Comparison of ENCODE assay signal across 8 cellular contexts in the genomic region with DNA sequence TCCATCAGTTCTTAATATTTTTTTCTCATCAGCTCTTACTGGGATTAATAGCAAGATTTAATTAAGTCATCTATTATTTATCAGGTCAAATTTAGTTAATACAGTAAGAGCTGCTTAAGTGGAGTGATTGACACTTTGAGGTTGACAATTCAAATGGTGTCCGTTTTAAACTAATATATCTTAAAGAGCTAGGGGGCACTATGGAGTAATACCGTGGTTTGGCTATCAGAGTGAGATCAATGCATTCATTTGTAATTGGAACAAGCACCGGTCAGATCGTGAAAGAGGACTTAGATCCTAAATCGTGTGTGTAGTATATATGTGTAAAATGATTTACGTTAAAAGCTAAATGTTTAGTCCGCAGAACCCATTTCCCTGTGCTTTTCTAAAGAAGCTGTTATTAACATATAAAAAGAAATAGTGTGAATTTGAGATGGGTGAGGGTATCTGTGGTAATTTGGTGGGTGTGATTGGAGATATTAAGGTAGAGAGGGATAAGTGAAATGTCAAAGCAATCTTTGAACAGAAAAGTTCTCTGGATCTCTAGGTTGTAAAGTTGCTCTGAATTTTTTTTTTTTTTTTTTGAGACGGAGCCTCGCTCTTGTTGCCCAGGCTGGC. TPM values are rescaled to one million over a fixed set of nuclear protein-coding genes. Genes with fewer than 3 reads are reported as not detected.
DNase-seq lines count a peak whose midpoint lies in the region; ATAC-seq, FAIRE-seq and TF ChIP-seq lines count a peak whose summit lies in the region.

No MANE protein-coding gene starts in this region.

- peak overlapping the region; percentile 94 for H3K4me2 ChIP-seq in OCI-LY3 (ENCODE audit: low read length)

- H3K4me1 ChIP-seq in OCI-LY3 (ENCODE audit: low read length) = peaks cover 21% of the 10 kb centered on the region

- DNase-seq in D721Med (ENCODE audit: insufficient read length, low spot score) (no peak), HT1080 (ENCODE audit: low read depth) (peak; percentile 51), cerebellar cortex (ENCODE audit: low spot score) (peak; percentile 79), lung microvascular endothelial cell (ENCODE audit: low read depth in 2 of 2) (peak; percentile 58 to 72), GM19240 (ENCODE audit: insufficient read length, low spot score) (no peak)
- DNase-seq in stimulated activated CD4-positive, alpha-beta T cell treated with anti-CD3 and anti-CD28 coated beads, Interleukin-15, amount 100 ng/mL, for 24 hours = no peak

- H3K36me3 ChIP-seq in OCI-LY3 (replicated peaks; ENCODE audit: low read depth, low read length) = no peaks in the 10 kb centered on the region

- H3K9me3 ChIP-seq in OCI-LY3 (ENCODE audit: insufficient read depth, low read length) = no peaks in the 10 kb centered on the region

- H3K27ac ChIP-seq in OCI-LY3 (ENCODE audit: low read length) = no peak overlapping the region

- no peaks in the 10 kb centered on the region for H3K27me3 ChIP-seq in OCI-LY3 (ENCODE audit: low read depth, low read length)

- H3K4me3 ChIP-seq in OCI-LY3 (ENCODE audit: low read length) = peak overlapping the region; percentile 89

- H3K9ac ChIP-seq in OCI-LY3 (ENCODE audit: low read length) = 0 out of 2 replicates have a peak overlapping the region, but pooled peaks have one; percentile 21

- H4K20me1 ChIP-seq in OCI-LY3 (ENCODE audit: insufficient read depth, low read length) = peaks cover 27% of the 10 kb centered on the region

- H2AFZ ChIP-seq in OCI-LY3 (ENCODE audit: low read depth, low read length) = no peak overlapping the region

- peaks cover 60% of the 10 kb centered on the region for H3K79me2 ChIP-seq in OCI-LY3 (ENCODE audit: low read length)

- FAIRE-seq in D721Med (lab: Jason Lieb, UNC) = peak; percentile 79

- peak; percentile 59 for TF ChIP-seq CTCF in D721Med (IDR thresholded peaks at IDR 0.05; ENCODE audit: insufficient read depth, missing control alignments)
- TF ChIP-seq CTCF in OCI-LY3 (IDR thresholded peaks at IDR 0.05; ENCODE audit: low read depth, low read length) = peak; percentile 64

- no peak for ATAC-seq in GM18867 (IDR thresholded peaks at IDR 0.05; ENCODE audit: unreplicated experiment)

RNA-seq across cellular contexts. Expression of a gene that starts 2.3 kb away (rescaled TPM):
- 9.0 and 9.2 TPM in 2 replicates for total RNA-seq in HT1080 (2014; rRNA removed; shearing (Covaris generic))
- 8.1 and 8.3 TPM in 2 replicates for polyA plus RNA-seq in HT1080 (2015; cell fraction: cytosol; rRNA removed)
- 12.7 and 14.6 TPM in 2 replicates for polyA plus RNA-seq in HT1080 (2015; cell fraction: nucleus; rRNA removed)
- 6.8 and 9.9 TPM in 2 replicates for total RNA-seq in lung microvascular endothelial cell

Comparison
In these comparisons a context has a peak if more than half of its experiments do, and no peak if none do; other contexts are left out.
1. DNase-seq: peak in HT1080 (single experiment), cerebellar cortex (single experiment) and lung microvascular endothelial cell (2 of 2); none in D721Med (single experiment), GM19240 (single experiment) and stimulated activated CD4-positive, alpha-beta T cell treated with anti-CD3 and anti-CD28 coated beads, Interleukin-15, amount 100 ng/mL, for 24 hours (single experiment).